In genomic region chr4:10180927-10181744, GRCh38 we compare ENCODE assay signal across 8 cellular contexts.
A peak's percentile ranks its signal among the peaks of the same experiment; 100 is the strongest.
DNase-seq lines count a peak whose midpoint lies in the region; ATAC-seq and TF ChIP-seq lines count a peak whose summit lies in the region.

No MANE protein-coding gene starts in this region.

- H2AFZ ChIP-seq in trophoblast cell (ENCODE audit: insufficient read depth, low read length, poor library complexity): no peak overlapping the region
- no peak overlapping the region for H2AFZ ChIP-seq in neural progenitor cell (replicated peaks)

- no peaks in the 10 kb centered on the region for H3F3A ChIP-seq in neural progenitor cell (ENCODE audit: low read depth)

- H3K4me1 ChIP-seq in trophoblast cell (ENCODE audit: control insufficient read depth in 1 of 2, insufficient read depth in 2 of 2, low read length in 2 of 2) (peaks cover 0 to 10% of the 10 kb centered on the region in 2 experiments), neural progenitor cell (no peaks in the 10 kb centered on the region)

- H2BK12ac ChIP-seq in trophoblast cell (ENCODE audit: low read length): peak overlapping the region; percentile 95

- H3K9me3 ChIP-seq in trophoblast cell (ENCODE audit: insufficient read depth, low read depth, low read length) (no peaks in the 10 kb centered on the region), neural progenitor cell (ENCODE audit: low read depth) (no peaks in the 10 kb centered on the region)

- CTCF ChIA-PET in GM10248 (lab: Yijun Ruan, JAX): interaction anchor here (0.6 to 1.5 kb wide), 3 partner anchors 21 to 64 kb away, joined by 3 to 8 read pairs (median 3); no protein-coding TSS in a partner anchor
- CTCF ChIA-PET in activated CD8-positive, alpha-beta T cell treated with anti-CD3 and anti-CD28 coated beads, Interleukin-2, amount 10 ng/mL, durations not matched to agents 7 days and 5 days (lab: Charles Lee): interaction anchor here (0.8 to 4.8 kb wide), 8 partner anchors 9 to 368 kb away, joined by 4 to 43 read pairs (median 7); no protein-coding TSS in a partner anchor

- H4K12ac ChIP-seq in trophoblast cell (ENCODE audit: low read depth, low read length): no peak overlapping the region

- DNase-seq in GM10248 (ENCODE audit: extremely low spot score) (peak; percentile 37), GM20000 (ENCODE audit: low spot score) (peak; percentile 61), trophoblast cell (peak in 1 of 2 donors; percentile 60), NCI-H1436 treated with DMSO at 0.1 percent for 48 hours (lab: John Stamatoyannopoulos, UW) (no peak), neural progenitor cell (ENCODE audit: low spot score) (no peak), NCI-H446 treated with DMSO at 0.1 percent for 48 hours (lab: John Stamatoyannopoulos, UW) (no peak)
- DNase-seq in activated CD8-positive, alpha-beta T cell treated with anti-CD3 and anti-CD28 coated beads, Interleukin-2, amount 10 ng/mL, durations not matched to agents 7 days and 5 days: peak; percentile 66

- peaks cover 5% of the 10 kb centered on the region for H3K9me3 Mint-ChIP-seq in activated CD8-positive, alpha-beta T cell treated with anti-CD3 and anti-CD28 coated beads, Interleukin-2, amount 10 ng/mL, durations not matched to agents 7 days and 5 days (ENCODE audit: insufficient read depth)
- H3K9me3 Mint-ChIP-seq in neural progenitor cell: no peaks in the 10 kb centered on the region

- no CpG with 5 or more reads among the region's 4 CpGs for WGBS in trophoblast cell (ENCODE audit: extremely low coverage, insufficient coverage, insufficient read length)

- H3K4me2 ChIP-seq in trophoblast cell (ENCODE audit: low read length) (no peak overlapping the region), neural progenitor cell (no peak overlapping the region)

- H3K36me3 ChIP-seq in trophoblast cell (ENCODE audit: control insufficient read depth in 1 of 2, insufficient read depth in 2 of 2, low read length in 2 of 2) (no peaks in the 10 kb centered on the region), neural progenitor cell (no peaks in the 10 kb centered on the region)

- H3K9ac ChIP-seq in trophoblast cell (ENCODE audit: low read length) (no peak overlapping the region), neural progenitor cell (no peak overlapping the region)

- H3K27ac ChIP-seq in trophoblast cell (ENCODE audit: low read depth, low read length) (no peak overlapping the region), neural progenitor cell (no peak overlapping the region)

- H3K36me3 Mint-ChIP-seq in activated CD8-positive, alpha-beta T cell treated with anti-CD3 and anti-CD28 coated beads, Interleukin-2, amount 10 ng/mL, durations not matched to agents 7 days and 5 days (ENCODE audit: low read depth): peaks cover 33% of the 10 kb centered on the region
- H3K36me3 Mint-ChIP-seq in neural progenitor cell: no peaks in the 10 kb centered on the region

- peaks cover 51% of the 10 kb centered on the region for H3K4me1 Mint-ChIP-seq in activated CD8-positive, alpha-beta T cell treated with anti-CD3 and anti-CD28 coated beads, Interleukin-2, amount 10 ng/mL, durations not matched to agents 7 days and 5 days (ENCODE audit: low read depth)
- no peaks in the 10 kb centered on the region for H3K4me1 Mint-ChIP-seq in neural progenitor cell

- TF ChIP-seq CTCF in GM10248 (IDR thresholded peaks at IDR 0.05; ENCODE audit: control extremely low read depth, extremely low read depth, low read depth, missing control alignments): no peak
- TF ChIP-seq CTCF in GM20000 (IDR thresholded peaks at IDR 0.05; ENCODE audit: extremely low read depth, missing control alignments): no peak
- TF ChIP-seq CTCF in neural progenitor cell (IDR thresholded peaks at IDR 0.05): no peak

- peak overlapping the region; percentile 93 for H3K27ac Mint-ChIP-seq in activated CD8-positive, alpha-beta T cell treated with anti-CD3 and anti-CD28 coated beads, Interleukin-2, amount 10 ng/mL, durations not matched to agents 7 days and 5 days
- H3K27ac Mint-ChIP-seq in neural progenitor cell: no peak overlapping the region

- peak overlapping the region; percentile 6 for H3K4me3 Mint-ChIP-seq in activated CD8-positive, alpha-beta T cell treated with anti-CD3 and anti-CD28 coated beads, Interleukin-2, amount 10 ng/mL, durations not matched to agents 7 days and 5 days
- H3K4me3 Mint-ChIP-seq in neural progenitor cell: no peak overlapping the region

- no peaks in the 10 kb centered on the region for H3K27me3 ChIP-seq in trophoblast cell (ENCODE audit: insufficient read depth, low read length)
- H3K27me3 ChIP-seq in neural progenitor cell: no peaks in the 10 kb centered on the region

- POLR2A ChIA-PET in GM10248 (lab: Yijun Ruan, JAX): no interaction called here
- POLR2A ChIA-PET in activated CD8-positive, alpha-beta T cell treated with anti-CD3 and anti-CD28 coated beads, Interleukin-2, amount 10 ng/mL, durations not matched to agents 7 days and 5 days (lab: Charles Lee): interaction anchor here (0.6 to 2.1 kb wide), 5 partner anchors 22 to 276 kb away, joined by 3 to 9 read pairs (median 3); partner anchors contain the start of gene ZNF518B

- ATAC-seq in HG03558 (IDR thresholded peaks at IDR 0.05; ENCODE audit: extremely low read depth, unreplicated experiment): peak; percentile 98
- peak; percentile 83 for ATAC-seq in activated CD8-positive, alpha-beta T cell treated with anti-CD3 and anti-CD28 coated beads, Interleukin-2, amount 10 ng/mL, durations not matched to agents 7 days and 5 days

- no peak overlapping the region for H3K18ac ChIP-seq in trophoblast cell (ENCODE audit: low read length)

- no peaks in the 10 kb centered on the region for H3K27me3 Mint-ChIP-seq in activated CD8-positive, alpha-beta T cell treated with anti-CD3 and anti-CD28 coated beads, Interleukin-2, amount 10 ng/mL, durations not matched to agents 7 days and 5 days (ENCODE audit: low read depth)
- no peaks in the 10 kb centered on the region for H3K27me3 Mint-ChIP-seq in neural progenitor cell (ENCODE audit: insufficient read depth, low read depth)

- H3K4ac ChIP-seq in trophoblast cell (ENCODE audit: low read depth, low read length): peak overlapping the region; percentile 9

- peak overlapping the region; percentile 54 for H4K91ac ChIP-seq in trophoblast cell (ENCODE audit: low read depth, low read length)

- H3K79me1 ChIP-seq in trophoblast cell (ENCODE audit: low read length): peaks cover 17% of the 10 kb centered on the region

- H4K8ac ChIP-seq in trophoblast cell (ENCODE audit: low read depth, low read length): peak overlapping the region; percentile 71

- H2BK5ac ChIP-seq in trophoblast cell (ENCODE audit: low read depth, low read length, poor library complexity): no peak overlapping the region

- no peak overlapping the region for H3K23ac ChIP-seq in trophoblast cell (ENCODE audit: low read length)

- H2BK120ac ChIP-seq in trophoblast cell (ENCODE audit: insufficient read depth, low read length, poor library complexity): peak overlapping the region; percentile 89

- H4K20me1 ChIP-seq in neural progenitor cell (ENCODE audit: low read depth): no peaks in the 10 kb centered on the region

- peak overlapping the region; percentile 40 for H3K14ac ChIP-seq in trophoblast cell (ENCODE audit: low read length)

- H3K79me2 ChIP-seq in trophoblast cell (ENCODE audit: control insufficient read depth, insufficient read depth, low read length, poor library complexity) (peaks cover 2% of the 10 kb centered on the region), neural progenitor cell (ENCODE audit: low read depth) (no peaks in the 10 kb centered on the region)

- no peak overlapping the region for H3K4me3 ChIP-seq in trophoblast cell (ENCODE audit: low read depth, low read length)
- no peak overlapping the region for H3K4me3 ChIP-seq in neural progenitor cell

- H2AK5ac ChIP-seq in trophoblast cell (ENCODE audit: low read length): peak overlapping the region; percentile 9

Comparison
In these comparisons a context has a peak if more than half of its experiments do, and no peak if none do; other contexts are left out.
1. DNase-seq: peak in GM10248 (single experiment), GM20000 (single experiment) and activated CD8-positive, alpha-beta T cell treated with anti-CD3 and anti-CD28 coated beads, Interleukin-2, amount 10 ng/mL, durations not matched to agents 7 days and 5 days (single experiment); none in NCI-H1436 treated with DMSO at 0.1 percent for 48 hours (single experiment), neural progenitor cell (single experiment) and NCI-H446 treated with DMSO at 0.1 percent for 48 hours (single experiment).